ENCODE assay signal across 2 cellular contexts in the genomic region with DNA sequence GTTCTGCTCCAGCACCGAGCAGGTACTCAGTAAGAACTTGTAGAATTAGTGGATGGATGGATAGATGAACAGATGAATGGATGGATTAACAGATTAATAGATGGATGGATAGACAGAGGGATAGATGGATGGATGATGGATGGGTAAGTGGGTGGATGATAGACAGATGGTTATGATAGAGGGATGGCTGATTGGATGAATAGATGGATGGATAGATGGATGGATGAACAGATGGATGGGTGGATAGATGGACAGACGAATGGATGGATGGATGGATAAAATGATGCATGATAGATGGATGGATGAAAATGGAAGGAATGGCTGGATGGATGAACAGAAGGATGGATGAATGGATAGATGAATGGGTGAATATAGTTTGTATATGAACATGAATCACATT.
TF ChIP-seq lines count a peak whose summit lies in the region.

No MANE protein-coding gene starts in this region.

TF ChIP-seq in HEK293, 187 proteins besides CTCF, POLR2A, EP300 and RAD21:
- TF ChIP-seq, protein P1, sequence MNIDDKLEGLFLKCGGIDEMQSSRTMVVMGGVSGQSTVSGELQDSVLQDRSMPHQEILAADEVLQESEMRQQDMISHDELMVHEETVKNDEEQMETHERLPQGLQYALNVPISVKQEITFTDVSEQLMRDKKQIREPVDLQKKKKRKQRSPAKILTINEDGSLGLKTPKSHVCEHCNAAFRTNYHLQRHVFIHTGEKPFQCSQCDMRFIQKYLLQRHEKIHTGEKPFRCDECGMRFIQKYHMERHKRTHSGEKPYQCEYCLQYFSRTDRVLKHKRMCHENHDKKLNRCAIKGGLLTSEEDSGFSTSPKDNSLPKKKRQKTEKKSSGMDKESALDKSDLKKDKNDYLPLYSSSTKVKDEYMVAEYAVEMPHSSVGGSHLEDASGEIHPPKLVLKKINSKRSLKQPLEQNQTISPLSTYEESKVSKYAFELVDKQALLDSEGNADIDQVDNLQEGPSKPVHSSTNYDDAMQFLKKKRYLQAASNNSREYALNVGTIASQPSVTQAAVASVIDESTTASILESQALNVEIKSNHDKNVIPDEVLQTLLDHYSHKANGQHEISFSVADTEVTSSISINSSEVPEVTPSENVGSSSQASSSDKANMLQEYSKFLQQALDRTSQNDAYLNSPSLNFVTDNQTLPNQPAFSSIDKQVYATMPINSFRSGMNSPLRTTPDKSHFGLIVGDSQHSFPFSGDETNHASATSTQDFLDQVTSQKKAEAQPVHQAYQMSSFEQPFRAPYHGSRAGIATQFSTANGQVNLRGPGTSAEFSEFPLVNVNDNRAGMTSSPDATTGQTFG (tag by site-specific recombination; IDR thresholded peaks at IDR 0.05; ENCODE audit: borderline replicate concordance): 0 out of 2 replicates have a peak, but pooled peaks have one; percentile 24
- TF ChIP-seq, protein P2, sequence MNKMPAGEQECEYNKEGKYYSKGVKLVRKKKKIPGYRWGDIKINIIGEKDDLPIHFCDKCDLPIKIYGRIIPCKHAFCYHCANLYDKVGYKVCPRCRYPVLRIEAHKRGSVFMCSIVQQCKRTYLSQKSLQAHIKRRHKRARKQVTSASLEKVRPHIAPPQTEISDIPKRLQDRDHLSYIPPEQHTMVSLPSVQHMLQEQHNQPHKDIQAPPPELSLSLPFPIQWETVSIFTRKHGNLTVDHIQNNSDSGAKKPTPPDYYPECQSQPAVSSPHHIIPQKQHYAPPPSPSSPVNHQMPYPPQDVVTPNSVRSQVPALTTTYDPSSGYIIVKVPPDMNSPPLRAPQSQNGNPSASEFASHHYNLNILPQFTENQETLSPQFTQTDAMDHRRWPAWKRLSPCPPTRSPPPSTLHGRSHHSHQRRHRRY (tag by site-specific recombination; IDR thresholded peaks at IDR 0.05): 0 out of 2 replicates have a peak, but pooled peaks have one; percentile 20
- TF ChIP-seq ZFP69B (tag by site-specific recombination; IDR thresholded peaks at IDR 0.05) (no peak), ZNF366 (tag by site-specific recombination; conservative IDR thresholded peaks at IDR 0.05) (peak; percentile 98), ZBTB17 (tag by site-specific recombination; IDR thresholded peaks at IDR 0.05) (peak; percentile 98), ZNF621 (tag by site-specific recombination; IDR thresholded peaks at IDR 0.05) (no peak), OVOL3 (tag by site-specific recombination; IDR thresholded peaks at IDR 0.05) (no peak)
TF ChIP-seq in HEK293: peak in this region for 4.

TF ChIP-seq in K562, 482 proteins besides CTCF, POLR2A, EP300 and RAD21 (continues in another document):
- TF ChIP-seq TRIM24 (IDR thresholded peaks at IDR 0.05) (0 out of 4 replicates have a peak, but pooled peaks of 1 of the 2 experiments have one; percentile 21), KLF13 (tag; IDR thresholded peaks at IDR 0.05; ENCODE audit: borderline replicate concordance, low read depth) (no peak), ARID1B (IDR thresholded peaks at IDR 0.05) (0 out of 2 replicates have a peak, but pooled peaks have one; percentile 13), BRD4 (IDR thresholded peaks at IDR 0.05) (0 out of 2 replicates have a peak, but pooled peaks have one; percentile 2), ZNF766 (CRISPR knock-in tag; conservative IDR thresholded peaks at IDR 0.05) (no peak), PHF20 (IDR thresholded peaks at IDR 0.05; ENCODE audit: partially characterized antibody) (no peak), ELF4 (CRISPR knock-in tag; IDR thresholded peaks at IDR 0.05) (peak; percentile 52; the same call in 1 of the 2 replicates), KDM1A (IDR thresholded peaks at IDR 0.05) (0 out of 4 replicates have a peak, but pooled peaks of 1 of the 2 experiments have one; percentile 18), TARDBP (IDR thresholded peaks at IDR 0.05) (no peak), SNIP1 (IDR thresholded peaks at IDR 0.05; ENCODE audit: low read depth) (0 out of 2 replicates have a peak, but pooled peaks have one; percentile 3), BHLHE40 (IDR thresholded peaks at IDR 0.05; ENCODE audit: low read length) (no peak), CCAR2 (IDR thresholded peaks at IDR 0.05; ENCODE audit: low read depth, low read length) (no peak), GABPA (tag; conservative IDR thresholded peaks at IDR 0.05; ENCODE audit: low read depth) (no peak), HLTF (IDR thresholded peaks at IDR 0.05) (peak; percentile 27; the same call in 1 of the 2 replicates), EHMT2 (IDR thresholded peaks at IDR 0.05) (0 out of 2 replicates have a peak, but pooled peaks have one; percentile 59), HCFC1 (IDR thresholded peaks at IDR 0.05; ENCODE audit: low read depth, low read length) (no peak), HIVEP1 (CRISPR knock-in tag; IDR thresholded peaks at IDR 0.05) (no peak), NUFIP1 (IDR thresholded peaks at IDR 0.05; ENCODE audit: partially characterized antibody) (no peak), OTX1 (CRISPR knock-in tag; IDR thresholded peaks at IDR 0.05) (peak; percentile 67; the same call in 1 of the 2 replicates), ZNF124 (CRISPR knock-in tag; IDR thresholded peaks at IDR 0.05) (no peak), CBFB (CRISPR knock-in tag; IDR thresholded peaks at IDR 0.05) (no peak), MYNN (IDR thresholded peaks at IDR 0.05) (no peak), MYNN (CRISPR knock-in tag; IDR thresholded peaks at IDR 0.05) (no peak), TAF7 (tag; IDR thresholded peaks at IDR 0.05) (0 out of 2 replicates have a peak, but pooled peaks have one; percentile 30)
- TF ChIP-seq, protein P3, sequence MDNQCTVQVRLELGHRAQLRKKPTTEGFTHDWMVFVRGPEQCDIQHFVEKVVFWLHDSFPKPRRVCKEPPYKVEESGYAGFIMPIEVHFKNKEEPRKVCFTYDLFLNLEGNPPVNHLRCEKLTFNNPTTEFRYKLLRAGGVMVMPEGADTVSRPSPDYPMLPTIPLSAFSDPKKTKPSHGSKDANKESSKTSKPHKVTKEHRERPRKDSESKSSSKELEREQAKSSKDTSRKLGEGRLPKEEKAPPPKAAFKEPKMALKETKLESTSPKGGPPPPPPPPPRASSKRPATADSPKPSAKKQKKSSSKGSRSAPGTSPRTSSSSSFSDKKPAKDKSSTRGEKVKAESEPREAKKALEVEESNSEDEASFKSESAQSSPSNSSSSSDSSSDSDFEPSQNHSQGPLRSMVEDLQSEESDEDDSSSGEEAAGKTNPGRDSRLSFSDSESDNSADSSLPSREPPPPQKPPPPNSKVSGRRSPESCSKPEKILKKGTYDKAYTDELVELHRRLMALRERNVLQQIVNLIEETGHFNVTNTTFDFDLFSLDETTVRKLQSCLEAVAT (IDR thresholded peaks at IDR 0.05): peak in 1 of 2 experiments; percentile 39; a peak in 1 of 4 replicates
- TF ChIP-seq, protein P4, sequence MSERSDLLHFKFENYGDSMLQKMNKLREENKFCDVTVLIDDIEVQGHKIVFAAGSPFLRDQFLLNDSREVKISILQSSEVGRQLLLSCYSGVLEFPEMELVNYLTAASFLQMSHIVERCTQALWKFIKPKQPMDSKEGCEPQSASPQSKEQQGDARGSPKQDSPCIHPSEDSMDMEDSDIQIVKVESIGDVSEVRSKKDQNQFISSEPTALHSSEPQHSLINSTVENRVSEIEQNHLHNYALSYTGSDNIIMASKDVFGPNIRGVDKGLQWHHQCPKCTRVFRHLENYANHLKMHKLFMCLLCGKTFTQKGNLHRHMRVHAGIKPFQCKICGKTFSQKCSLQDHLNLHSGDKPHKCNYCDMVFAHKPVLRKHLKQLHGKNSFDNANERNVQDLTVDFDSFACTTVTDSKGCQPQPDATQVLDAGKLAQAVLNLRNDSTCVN (CRISPR knock-in tag; IDR thresholded peaks at IDR 0.05): peak; percentile 94
- TF ChIP-seq, protein P5, sequence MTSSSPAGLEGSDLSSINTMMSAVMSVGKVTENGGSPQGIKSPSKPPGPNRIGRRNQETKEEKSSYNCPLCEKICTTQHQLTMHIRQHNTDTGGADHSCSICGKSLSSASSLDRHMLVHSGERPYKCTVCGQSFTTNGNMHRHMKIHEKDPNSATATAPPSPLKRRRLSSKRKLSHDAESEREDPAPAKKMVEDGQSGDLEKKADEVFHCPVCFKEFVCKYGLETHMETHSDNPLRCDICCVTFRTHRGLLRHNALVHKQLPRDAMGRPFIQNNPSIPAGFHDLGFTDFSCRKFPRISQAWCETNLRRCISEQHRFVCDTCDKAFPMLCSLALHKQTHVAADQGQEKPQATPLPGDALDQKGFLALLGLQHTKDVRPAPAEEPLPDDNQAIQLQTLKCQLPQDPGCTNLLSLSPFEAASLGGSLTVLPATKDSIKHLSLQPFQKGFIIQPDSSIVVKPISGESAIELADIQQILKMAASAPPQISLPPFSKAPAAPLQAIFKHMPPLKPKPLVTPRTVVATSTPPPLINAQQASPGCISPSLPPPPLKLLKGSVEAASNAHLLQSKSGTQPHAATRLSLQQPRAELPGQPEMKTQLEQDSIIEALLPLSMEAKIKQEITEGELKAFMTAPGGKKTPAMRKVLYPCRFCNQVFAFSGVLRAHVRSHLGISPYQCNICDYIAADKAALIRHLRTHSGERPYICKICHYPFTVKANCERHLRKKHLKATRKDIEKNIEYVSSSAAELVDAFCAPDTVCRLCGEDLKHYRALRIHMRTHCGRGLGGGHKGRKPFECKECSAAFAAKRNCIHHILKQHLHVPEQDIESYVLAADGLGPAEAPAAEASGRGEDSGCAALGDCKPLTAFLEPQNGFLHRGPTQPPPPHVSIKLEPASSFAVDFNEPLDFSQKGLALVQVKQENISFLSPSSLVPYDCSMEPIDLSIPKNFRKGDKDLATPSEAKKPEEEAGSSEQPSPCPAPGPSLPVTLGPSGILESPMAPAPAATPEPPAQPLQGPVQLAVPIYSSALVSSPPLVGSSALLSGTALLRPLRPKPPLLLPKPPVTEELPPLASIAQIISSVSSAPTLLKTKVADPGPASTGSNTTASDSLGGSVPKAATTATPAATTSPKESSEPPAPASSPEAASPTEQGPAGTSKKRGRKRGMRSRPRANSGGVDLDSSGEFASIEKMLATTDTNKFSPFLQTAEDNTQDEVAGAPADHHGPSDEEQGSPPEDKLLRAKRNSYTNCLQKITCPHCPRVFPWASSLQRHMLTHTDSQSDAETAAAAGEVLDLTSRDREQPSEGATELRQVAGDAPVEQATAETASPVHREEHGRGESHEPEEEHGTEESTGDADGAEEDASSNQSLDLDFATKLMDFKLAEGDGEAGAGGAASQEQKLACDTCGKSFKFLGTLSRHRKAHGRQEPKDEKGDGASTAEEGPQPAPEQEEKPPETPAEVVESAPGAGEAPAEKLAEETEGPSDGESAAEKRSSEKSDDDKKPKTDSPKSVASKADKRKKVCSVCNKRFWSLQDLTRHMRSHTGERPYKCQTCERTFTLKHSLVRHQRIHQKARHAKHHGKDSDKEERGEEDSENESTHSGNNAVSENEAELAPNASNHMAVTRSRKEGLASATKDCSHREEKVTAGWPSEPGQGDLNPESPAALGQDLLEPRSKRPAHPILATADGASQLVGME (CRISPR knock-in tag; IDR thresholded peaks at IDR 0.05): peak; percentile 84
- TF ChIP-seq, protein P6, sequence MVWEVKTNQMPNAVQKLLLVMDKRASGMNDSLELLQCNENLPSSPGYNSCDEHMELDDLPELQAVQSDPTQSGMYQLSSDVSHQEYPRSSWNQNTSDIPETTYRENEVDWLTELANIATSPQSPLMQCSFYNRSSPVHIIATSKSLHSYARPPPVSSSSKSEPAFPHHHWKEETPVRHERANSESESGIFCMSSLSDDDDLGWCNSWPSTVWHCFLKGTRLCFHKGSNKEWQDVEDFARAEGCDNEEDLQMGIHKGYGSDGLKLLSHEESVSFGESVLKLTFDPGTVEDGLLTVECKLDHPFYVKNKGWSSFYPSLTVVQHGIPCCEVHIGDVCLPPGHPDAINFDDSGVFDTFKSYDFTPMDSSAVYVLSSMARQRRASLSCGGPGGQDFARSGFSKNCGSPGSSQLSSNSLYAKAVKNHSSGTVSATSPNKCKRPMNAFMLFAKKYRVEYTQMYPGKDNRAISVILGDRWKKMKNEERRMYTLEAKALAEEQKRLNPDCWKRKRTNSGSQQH (CRISPR knock-in tag; IDR thresholded peaks at IDR 0.05): peak; percentile 93
- TF ChIP-seq, protein P7, sequence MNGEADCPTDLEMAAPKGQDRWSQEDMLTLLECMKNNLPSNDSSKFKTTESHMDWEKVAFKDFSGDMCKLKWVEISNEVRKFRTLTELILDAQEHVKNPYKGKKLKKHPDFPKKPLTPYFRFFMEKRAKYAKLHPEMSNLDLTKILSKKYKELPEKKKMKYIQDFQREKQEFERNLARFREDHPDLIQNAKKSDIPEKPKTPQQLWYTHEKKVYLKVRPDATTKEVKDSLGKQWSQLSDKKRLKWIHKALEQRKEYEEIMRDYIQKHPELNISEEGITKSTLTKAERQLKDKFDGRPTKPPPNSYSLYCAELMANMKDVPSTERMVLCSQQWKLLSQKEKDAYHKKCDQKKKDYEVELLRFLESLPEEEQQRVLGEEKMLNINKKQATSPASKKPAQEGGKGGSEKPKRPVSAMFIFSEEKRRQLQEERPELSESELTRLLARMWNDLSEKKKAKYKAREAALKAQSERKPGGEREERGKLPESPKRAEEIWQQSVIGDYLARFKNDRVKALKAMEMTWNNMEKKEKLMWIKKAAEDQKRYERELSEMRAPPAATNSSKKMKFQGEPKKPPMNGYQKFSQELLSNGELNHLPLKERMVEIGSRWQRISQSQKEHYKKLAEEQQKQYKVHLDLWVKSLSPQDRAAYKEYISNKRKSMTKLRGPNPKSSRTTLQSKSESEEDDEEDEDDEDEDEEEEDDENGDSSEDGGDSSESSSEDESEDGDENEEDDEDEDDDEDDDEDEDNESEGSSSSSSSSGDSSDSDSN (IDR thresholded peaks at IDR 0.05; ENCODE audit: borderline replicate concordance in 1 of 2, low read depth in 2 of 2, low read length in 2 of 2): no peak
- TF ChIP-seq, protein P8, sequence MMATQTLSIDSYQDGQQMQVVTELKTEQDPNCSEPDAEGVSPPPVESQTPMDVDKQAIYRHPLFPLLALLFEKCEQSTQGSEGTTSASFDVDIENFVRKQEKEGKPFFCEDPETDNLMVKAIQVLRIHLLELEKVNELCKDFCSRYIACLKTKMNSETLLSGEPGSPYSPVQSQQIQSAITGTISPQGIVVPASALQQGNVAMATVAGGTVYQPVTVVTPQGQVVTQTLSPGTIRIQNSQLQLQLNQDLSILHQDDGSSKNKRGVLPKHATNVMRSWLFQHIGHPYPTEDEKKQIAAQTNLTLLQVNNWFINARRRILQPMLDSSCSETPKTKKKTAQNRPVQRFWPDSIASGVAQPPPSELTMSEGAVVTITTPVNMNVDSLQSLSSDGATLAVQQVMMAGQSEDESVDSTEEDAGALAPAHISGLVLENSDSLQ (IDR thresholded peaks at IDR 0.05): peak; percentile 41
- TF ChIP-seq, protein P9, sequence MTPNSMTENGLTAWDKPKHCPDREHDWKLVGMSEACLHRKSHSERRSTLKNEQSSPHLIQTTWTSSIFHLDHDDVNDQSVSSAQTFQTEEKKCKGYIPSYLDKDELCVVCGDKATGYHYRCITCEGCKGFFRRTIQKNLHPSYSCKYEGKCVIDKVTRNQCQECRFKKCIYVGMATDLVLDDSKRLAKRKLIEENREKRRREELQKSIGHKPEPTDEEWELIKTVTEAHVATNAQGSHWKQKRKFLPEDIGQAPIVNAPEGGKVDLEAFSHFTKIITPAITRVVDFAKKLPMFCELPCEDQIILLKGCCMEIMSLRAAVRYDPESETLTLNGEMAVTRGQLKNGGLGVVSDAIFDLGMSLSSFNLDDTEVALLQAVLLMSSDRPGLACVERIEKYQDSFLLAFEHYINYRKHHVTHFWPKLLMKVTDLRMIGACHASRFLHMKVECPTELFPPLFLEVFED (CRISPR knock-in tag; conservative IDR thresholded peaks at IDR 0.05): peak; percentile 92; the same call in 1 of the 2 replicates
- TF ChIP-seq, protein P10, sequence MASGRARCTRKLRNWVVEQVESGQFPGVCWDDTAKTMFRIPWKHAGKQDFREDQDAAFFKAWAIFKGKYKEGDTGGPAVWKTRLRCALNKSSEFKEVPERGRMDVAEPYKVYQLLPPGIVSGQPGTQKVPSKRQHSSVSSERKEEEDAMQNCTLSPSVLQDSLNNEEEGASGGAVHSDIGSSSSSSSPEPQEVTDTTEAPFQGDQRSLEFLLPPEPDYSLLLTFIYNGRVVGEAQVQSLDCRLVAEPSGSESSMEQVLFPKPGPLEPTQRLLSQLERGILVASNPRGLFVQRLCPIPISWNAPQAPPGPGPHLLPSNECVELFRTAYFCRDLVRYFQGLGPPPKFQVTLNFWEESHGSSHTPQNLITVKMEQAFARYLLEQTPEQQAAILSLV (tag; IDR thresholded peaks at IDR 0.05): 0 out of 2 replicates have a peak, but pooled peaks have one; percentile 39
